7 cellular contexts compared by ENCODE assay signal in the genomic region with DNA sequence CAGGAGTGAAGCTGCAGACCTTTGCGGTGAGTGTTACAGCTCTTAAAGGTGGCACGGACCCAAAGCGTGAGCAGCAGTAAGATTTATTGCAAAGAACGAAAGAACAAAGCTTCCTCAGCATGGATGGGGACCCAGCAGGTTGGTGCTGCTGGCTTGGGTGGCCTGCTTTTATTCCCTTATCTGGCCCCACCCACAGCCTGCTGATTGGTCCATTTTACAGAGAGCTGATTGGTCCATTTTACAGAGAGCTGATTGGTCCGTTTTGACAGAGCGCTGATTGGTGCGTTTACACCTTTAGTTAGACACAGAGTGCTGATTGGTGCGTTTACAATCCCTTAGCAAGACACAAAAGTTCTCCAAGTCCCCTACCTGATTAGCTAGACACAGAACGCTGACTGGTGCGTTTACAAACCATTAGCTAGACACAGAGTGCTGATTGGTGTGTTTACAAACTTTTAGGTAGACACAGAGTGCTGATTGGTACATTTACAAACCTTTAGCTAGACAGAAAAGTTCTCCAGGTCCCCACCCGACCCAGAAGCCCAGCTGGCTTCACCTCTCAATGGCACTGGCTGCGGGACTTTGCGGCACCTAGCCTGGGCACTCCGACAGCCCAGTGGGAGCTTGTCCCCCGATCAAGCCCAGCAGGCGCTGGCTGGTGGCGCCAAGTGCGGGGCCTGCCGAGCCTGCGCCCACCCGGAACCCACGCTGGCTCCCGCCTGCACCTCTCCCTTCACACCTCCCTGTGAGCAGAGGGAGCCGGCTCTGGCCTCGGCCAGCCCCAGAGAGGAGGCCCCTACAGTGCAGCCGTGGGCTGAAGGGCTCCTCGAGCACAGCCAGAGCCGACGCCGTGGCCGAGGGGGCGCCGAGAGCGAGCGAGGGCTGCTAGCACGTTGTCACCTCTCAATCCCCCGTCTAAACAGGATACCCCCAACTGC. TPM values are rescaled to one million over a fixed set of nuclear protein-coding genes. Genes with fewer than 3 reads are reported as not detected.
"Had no signal": no experiment of that assay in that cellular context is flagged by ENCODE, and none has a peak within 500 bp of the region (broad histone marks: within the 10 kb centered on the region; RNA-seq: fewer than 3 reads in every experiment).

No MANE protein-coding gene starts in this region.

RNA-seq across cellular contexts. Expression of a gene that starts 22.5 kb away (rescaled TPM):
- total RNA-seq: activated T-cell treated with anti-CD3 and anti-CD28 coated beads, Interleukin-2, amount 50 U/mL, for 4 hours; SJCRH30 had no signal
- polyA plus RNA-seq: SK-N-SH had no signal

RNA-seq across cellular contexts. Expression of a gene that starts 33.9 kb away (rescaled TPM):
- total RNA-seq: activated CD4-positive, alpha-beta memory T cell treated with anti-CD3 and anti-CD28 coated beads for 36 hours; activated T-cell treated with anti-CD3 and anti-CD28 coated beads, Interleukin-2, amount 50 U/mL, for 4 hours; ascending aorta; OCI-LY7; Right ventricle myocardium superior; SJCRH30 had no signal
